In the genomic region with DNA sequence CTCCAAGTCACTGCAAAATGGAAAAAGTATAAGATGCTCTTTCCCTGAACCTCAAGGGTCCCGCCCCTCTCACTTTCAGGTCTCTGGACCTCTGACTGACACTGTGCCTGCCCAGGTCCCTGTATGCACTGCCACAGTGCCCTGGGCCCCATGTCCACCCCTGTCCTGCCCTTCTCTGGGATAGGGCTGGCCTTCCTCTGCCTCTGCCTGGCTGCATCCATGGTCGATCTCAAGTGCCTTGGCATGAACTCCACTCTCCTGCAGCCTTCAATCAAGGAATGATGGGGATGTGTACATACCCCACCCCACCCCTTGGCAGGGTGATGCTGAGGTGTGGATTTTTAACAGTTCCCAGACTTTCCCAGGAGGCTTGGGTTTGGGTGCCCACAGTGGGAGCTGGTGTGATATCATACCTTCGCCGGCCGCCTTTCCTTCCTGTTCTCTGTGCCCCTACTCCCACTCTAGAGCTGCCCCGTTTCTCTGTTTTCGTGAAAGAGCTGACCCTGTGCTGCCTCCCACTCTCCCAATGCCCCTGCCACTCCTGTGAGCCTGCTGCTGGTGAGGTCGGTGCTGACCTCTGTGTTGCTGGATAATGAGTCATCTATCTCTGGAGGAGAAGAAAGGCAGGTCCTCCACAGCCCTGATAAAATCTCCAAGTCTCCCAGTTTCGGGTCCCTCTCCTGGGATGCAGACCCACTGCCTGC, we compare ENCODE assay signal across 12 cellular contexts. TPM values are rescaled to one million over a fixed set of nuclear protein-coding genes. Genes with fewer than 3 reads are reported as not detected.
A peak's percentile ranks its signal among the peaks of the same experiment; 100 is the strongest.
DNase-seq lines count a peak whose midpoint lies in the region; ATAC-seq, FAIRE-seq and TF ChIP-seq lines count a peak whose summit lies in the region.
"Had no signal": no experiment of that assay in that cellular context is flagged by ENCODE, and none has a peak within 500 bp of the region (broad histone marks: within the 10 kb centered on the region; RNA-seq: fewer than 3 reads in every experiment).

No MANE protein-coding gene starts in this region.

- no peak for ATAC-seq in K562

- H3K4me3 ChIP-seq in K562 = no peak overlapping the region
- H3K4me3 ChIP-seq in smooth muscle cell = no peak overlapping the region
- H3K4me3 ChIP-seq: HAP-1, lung, PC-9 had no signal

- H3K4me3 Mint-ChIP-seq in HFFc6 = peak overlapping the region; percentile 95

- FAIRE-seq in K562 (lab: Jason Lieb, UNC) = no peak

- H3K79me2 ChIP-seq in K562 (ENCODE audit: control insufficient read depth, insufficient read depth, low read length) (peaks cover 44% of the 10 kb centered on the region), smooth muscle cell (ENCODE audit: low read depth) (peaks cover 37% of the 10 kb centered on the region)

- H3K27me3 ChIP-seq in K562 (ENCODE audit: control insufficient read depth in 2 of 2, insufficient read depth in 2 of 2, low read length in 2 of 2) = no peaks in the 10 kb centered on the region
- H3K27me3 ChIP-seq in smooth muscle cell (ENCODE audit: low read depth) = no peaks in the 10 kb centered on the region

- no peak for TF ChIP-seq RAD21 in K562 (CRISPR knock-in tag; conservative IDR thresholded peaks at IDR 0.05 in 1 of 2, IDR thresholded peaks at IDR 0.05 in 1 of 2)

- H3K9ac ChIP-seq in K562 (ENCODE audit: insufficient read depth in 1 of 2, low read depth in 2 of 2, low read length in 2 of 2) (peak overlapping the region in 1 of 2 experiments; percentile 65; a peak in 1 of 4 replicates), smooth muscle cell (ENCODE audit: low read depth) (no peak overlapping the region)

- H3K27ac Mint-ChIP-seq in HFFc6 = peak overlapping the region; percentile 65

- TF ChIP-seq CTCF in HFFc6 (IDR thresholded peaks at IDR 0.05) = no peak
- no peak for TF ChIP-seq CTCF in K562 (IDR thresholded peaks at IDR 0.05 in 2 of 3, conservative IDR thresholded peaks at IDR 0.05 in 1 of 3; ENCODE audit: insufficient read depth in 2 of 3, low read depth in 1 of 3, low read length in 3 of 3)
- TF ChIP-seq CTCF in smooth muscle cell (IDR thresholded peaks at IDR 0.05; ENCODE audit: borderline replicate concordance, insufficient read depth, poor library complexity, severe bottlenecking) = no peak

- H3K9me3 Mint-ChIP-seq in HFFc6 = no peaks in the 10 kb centered on the region

- peaks cover 47% of the 10 kb centered on the region for H3K4me1 Mint-ChIP-seq in HFFc6 (ENCODE audit: low read depth)

- in situ Hi-C loops in K562 (cut with MboI) = loop anchor here (25.0 kb wide), 1 partner anchor 213 kb away; a partner anchor contains a TSS

- TF ChIP-seq POLR2A in K562 (conservative IDR thresholded peaks at IDR 0.05) = no peak

- H2AFZ ChIP-seq in K562 (ENCODE audit: low read depth, low read length) (no peak overlapping the region), smooth muscle cell (ENCODE audit: low read depth) (no peak overlapping the region)
- H2AFZ ChIP-seq: PC-9 had no signal

- H3K9me3 ChIP-seq in K562 (replicated peaks; ENCODE audit: control insufficient read depth, insufficient read depth, low read depth, low read length) (peaks cover 2% of the 10 kb centered on the region; the same call in 1 of the 2 replicates), smooth muscle cell (replicated peaks; ENCODE audit: low read depth) (no peaks in the 10 kb centered on the region)
- H3K9me3 ChIP-seq: HAP-1 had no signal

- H3K27ac ChIP-seq in K562 (ENCODE audit: extremely low read depth, low read depth, low read length) (peak overlapping the region; percentile 9; the same call in 1 of the 3 replicates), smooth muscle cell (ENCODE audit: low read depth) (no peak overlapping the region)
- H3K27ac ChIP-seq: PC-9 had no signal

- H3K9me1 ChIP-seq in K562 (ENCODE audit: control insufficient read depth, insufficient read depth, low read length) = no peaks in the 10 kb centered on the region

- CTCF ChIA-PET in K562 (lab: Yijun Ruan, JAX; ENCODE audit: low intra/inter-chr PET ratio) = no interaction called here

- no peaks in the 10 kb centered on the region for H4K20me1 ChIP-seq in K562 (replicated peaks; ENCODE audit: control insufficient read depth, insufficient read depth, low read length)
- H4K20me1 ChIP-seq in smooth muscle cell (ENCODE audit: low read depth) = peaks cover 45% of the 10 kb centered on the region

- no peak for TF ChIP-seq EP300 in K562 (IDR thresholded peaks at IDR 0.05; ENCODE audit: low read length)

- 37% methylated on average over 8 of the region's 9 CpGs for WGBS in K562 (ENCODE audit: insufficient coverage, low coverage, missing lambda C conversion rate)
- WGBS in smooth muscle cell (ENCODE audit: low lambda C conversion rate) = 68% methylated on average over 9 of the region's 9 CpGs

- BruUV-seq in K562 (replicated peaks; lab: Mats Ljungman, UMichigan) = no TSS peak

- intact Hi-C loops in K562 (cut with micrococcal nuclease) = no loop called here

- H3K27me3 Mint-ChIP-seq in HFFc6 (ENCODE audit: insufficient read depth) = no peaks in the 10 kb centered on the region; the same call in 1 of the 2 replicates

- H3K4me1 ChIP-seq in K562 (replicated peaks in 1 of 2; ENCODE audit: control insufficient read depth in 2 of 2, insufficient read depth in 2 of 2, low read length in 2 of 2) (peaks cover 49 to 57% of the 10 kb centered on the region in 2 experiments), smooth muscle cell (ENCODE audit: low read depth) (peaks cover 11% of the 10 kb centered on the region)

- no peaks in the 10 kb centered on the region for H3F3A ChIP-seq in smooth muscle cell (ENCODE audit: low read depth)

- peaks cover 30% of the 10 kb centered on the region for H3K36me3 Mint-ChIP-seq in HFFc6 (ENCODE audit: low read depth)

- peak overlapping the region; percentile 36 for H3K4me2 ChIP-seq in K562 (ENCODE audit: insufficient read depth, low read length)
- H3K4me2 ChIP-seq in smooth muscle cell = no peak overlapping the region
- H3K4me2 ChIP-seq: PC-9 had no signal

- H3K36me3 ChIP-seq in K562 (ENCODE audit: control insufficient read depth, insufficient read depth, low read length) = peaks cover 38% of the 10 kb centered on the region; the same call in 2 of the 3 replicates
- no peaks in the 10 kb centered on the region for H3K36me3 ChIP-seq in smooth muscle cell (ENCODE audit: low read depth)

- DNase-seq in CD1c-positive myeloid dendritic cell (ENCODE audit: extremely low spot score) (peak; percentile 57), HFFc6 (peak; percentile 46), K562 (ENCODE audit: extremely low read depth in 1 of 4, low spot score in 3 of 4) (peak in 3 of 4 experiments; percentile 31 to 43 (median 38)), mesenteric fat pad (ENCODE audit: low spot score) (peak; percentile 65), smooth muscle cell (lab: John Stamatoyannopoulos, UW; ENCODE audit: unreplicated experiment) (no peak), NCI-H69 (lab: John Stamatoyannopoulos, UW) (no peak), NCI-H446 (lab: John Stamatoyannopoulos, UW) (no peak)
- no peak for DNase-seq in stimulated activated CD4-positive, alpha-beta T cell treated with anti-CD3 and anti-CD28 coated beads, Interleukin-1b, Interleukin-23, amount 100 ng/mL, for 48 hours
- DNase-seq: stimulated activated naive CD4-positive, alpha-beta T cell treated with Interleukin-2 at 50 U/mL for 16 hours had no signal

- POLR2A ChIA-PET in K562 (lab: Yijun Ruan, JAX) = interaction anchor here (1.5 kb wide), 1 partner anchor 21 kb away, joined by 3 read pairs; no protein-coding TSS in a partner anchor

RNA-seq across cellular contexts. Expression of a gene that starts 18.9 kb away (rescaled TPM):
- 10 to 100 TPM; 15.5 to 18.9 (median 17.5) TPM for total RNA-seq in HFFc6 (2021; fragmentation: NEBNext Ultra II Directional; extraction: Animal tissue kit (Norgen Biotek cat#: 25700))
- 213 and 354 TPM in 2 replicates for total RNA-seq in K562 (2011; cell fraction: chromatin; rRNA removed; ENCODE audit: low replicate concordance)
- 191 TPM in 2 replicates for total RNA-seq in K562 (2011; cell fraction: nucleolus; rRNA removed)
- total RNA-seq in K562 (2011; cell fraction: nucleoplasm; rRNA removed) = 220 and 291 TPM in 2 replicates
- 49.6 and 57.0 TPM in 2 replicates for total RNA-seq in K562 (2014; rRNA removed)
- 36.9 and 37.6 TPM in 2 replicates for total RNA-seq in K562 (2014; rRNA removed; fragmentation: Illumina TruSeq; extraction: Trizol)
- total RNA-seq in K562 (2015; rRNA removed; fragmentation: Illumina TruSeq; extraction: Trizol) = 35.2 and 38.5 TPM in 2 replicates
- 64.0 and 64.4 TPM in 2 replicates for total RNA-seq in K562 (2021)
- polyA plus RNA-seq in K562 (2011; rRNA removed) = 51.0 and 58.7 TPM in 2 replicates
- 53.2 and 74.2 TPM in 2 replicates for polyA plus RNA-seq in K562 (2011; cell fraction: cytosol; rRNA removed)
- polyA plus RNA-seq in K562 (2011; cell fraction: nucleus; rRNA removed) = 140 and 232 TPM in 2 replicates
- 44.4 and 61.5 TPM in 2 replicates for polyA plus RNA-seq in K562 (2012)
- 79.5 and 90.7 TPM in 2 replicates for polyA plus RNA-seq in K562 (2014; fragmentation: Illumina TruSeq; extraction: Trizol)
- polyA plus RNA-seq in K562 (2014; fragmentation: Nextera tagmentation; extraction: Ambion mirVana) = 10 to 100 TPM; 11.6 to 19.3 TPM
- polyA plus RNA-seq in K562 (2014; rRNA removed) = 67.4 and 76.7 TPM in 2 replicates
- 42.3 and 45.7 TPM in 2 replicates for polyA minus RNA-seq in K562 (2011; rRNA and poly(A)+ RNA removed)
- 31.4 and 33.8 TPM in 2 replicates for polyA minus RNA-seq in K562 (2011; cell fraction: cytosol; rRNA and poly(A)+ RNA removed)
- 74.3 and 76.3 TPM in 2 replicates for polyA minus RNA-seq in K562 (2011; cell fraction: nucleus; rRNA and poly(A)+ RNA removed)
- 52.2 TPM for total RNA-seq in mesenteric fat pad
- 4.4 and 13.9 TPM in 2 replicates for total RNA-seq in smooth muscle cell
- polyA plus RNA-seq in smooth muscle cell = 10.1 and 10.2 TPM in 2 replicates

RNA-seq across cellular contexts. Expression of a gene that starts 32.0 kb away (rescaled TPM):
- 100 to 1,000 TPM in 1 of 6 experiments, 10 to 100 TPM in 5; 79.9 to 103 (median 90.4) TPM for total RNA-seq in HFFc6 (2021; fragmentation: NEBNext Ultra II Directional; extraction: Animal tissue kit (Norgen Biotek cat#: 25700))
- 74.0 and 256 TPM in 2 replicates for total RNA-seq in K562 (2011; cell fraction: chromatin; rRNA removed; ENCODE audit: low replicate concordance)
- total RNA-seq in K562 (2011; cell fraction: nucleolus; rRNA removed) = 209 and 220 TPM in 2 replicates
- 139 and 147 TPM in 2 replicates for total RNA-seq in K562 (2011; cell fraction: nucleoplasm; rRNA removed)
- total RNA-seq in K562 (2014; rRNA removed) (187 and 239 TPM in 2 replicates), K562 (2014; rRNA removed; fragmentation: Illumina TruSeq; extraction: Trizol) (42.1 and 52.9 TPM in 2 replicates), K562 (2015; rRNA removed; fragmentation: Illumina TruSeq; extraction: Trizol) (97.8 and 103 TPM in 2 replicates), K562 (2021) (164 and 167 TPM in 2 replicates), mesenteric fat pad (104 TPM), smooth muscle cell (36.4 and 59.3 TPM in 2 replicates)
- polyA plus RNA-seq in K562 (2011; rRNA removed) (127 and 158 TPM in 2 replicates), K562 (2014; fragmentation: Illumina TruSeq; extraction: Trizol) (100.0 and 155 TPM in 2 replicates), K562 (2014; fragmentation: Nextera tagmentation; extraction: Ambion mirVana) (10 to 100 TPM; 35.4 to 53.3 TPM), K562 (2014; rRNA removed) (209 and 231 TPM in 2 replicates), smooth muscle cell (74.9 and 75.0 TPM in 2 replicates)
- 271 and 517 TPM in 2 replicates for polyA plus RNA-seq in K562 (2011; cell fraction: cytosol; rRNA removed)
- polyA plus RNA-seq in K562 (2011; cell fraction: nucleus; rRNA removed) = 407 and 557 TPM in 2 replicates
- polyA plus RNA-seq in K562 (2012) = 134 and 149 TPM in 2 replicates
- polyA minus RNA-seq in K562 (2011; rRNA and poly(A)+ RNA removed) = 51.7 and 70.1 TPM in 2 replicates
- polyA minus RNA-seq in K562 (2011; cell fraction: cytosol; rRNA and poly(A)+ RNA removed) = 78.1 and 83.2 TPM in 2 replicates
- polyA minus RNA-seq in K562 (2011; cell fraction: nucleus; rRNA and poly(A)+ RNA removed) = 115 and 121 TPM in 2 replicates

Comparison
In these comparisons a context has a peak if more than half of its experiments do, and no peak if none do; other contexts are left out.
1. DNase-seq: peak in CD1c-positive myeloid dendritic cell (single experiment), HFFc6 (single experiment), K562 (3 of 4) and mesenteric fat pad (single experiment); none in smooth muscle cell (single experiment), stimulated activated CD4-positive, alpha-beta T cell treated with anti-CD3 and anti-CD28 coated beads, Interleukin-1b, Interleukin-23, amount 100 ng/mL, for 48 hours (single experiment), NCI-H69 (single experiment) and NCI-H446 (0 of 2).